19 cellular contexts compared by ENCODE assay signal in the genomic region with DNA sequence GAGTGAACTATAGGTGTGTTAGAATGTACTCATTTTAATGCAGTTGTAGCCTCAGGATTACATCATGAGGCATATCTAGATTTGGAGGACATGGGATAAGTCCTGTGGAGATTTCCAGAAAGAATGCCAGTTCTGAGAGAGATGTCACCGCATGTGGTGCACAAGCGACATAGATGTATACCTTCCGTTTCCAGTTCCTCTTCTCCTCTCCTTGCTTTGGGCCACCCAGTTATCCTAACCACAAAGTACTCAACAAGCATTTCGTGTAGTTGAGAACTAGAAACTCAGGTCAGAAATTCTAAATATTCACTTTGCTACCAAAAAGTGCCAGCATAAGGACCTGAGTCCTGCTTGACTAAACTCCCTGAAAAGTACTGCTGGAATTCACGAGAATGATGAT.
DNase-seq lines count a peak whose midpoint lies in the region; ATAC-seq and TF ChIP-seq lines count a peak whose summit lies in the region.
"Had no signal": no experiment of that assay in that cellular context is flagged by ENCODE, and none has a peak within 500 bp of the region (broad histone marks: within the 10 kb centered on the region; RNA-seq: fewer than 3 reads in every experiment).

No MANE protein-coding gene starts in this region.

- H3K36me3 ChIP-seq in subcutaneous abdominal adipose tissue (ENCODE audit: control insufficient read depth in 5 of 5, insufficient read depth in 5 of 5, low read length in 5 of 5) = peaks cover 4 to 30% (median 23%) of the 10 kb centered on the region in 5 donors

- H3K36me3 Mint-ChIP-seq in WTC11 = peaks cover 74% of the 10 kb centered on the region

- POLR2A ChIA-PET in WTC11 (lab: Charles Lee) = no interaction called here

- no peaks in the 10 kb centered on the region for H3K27me3 ChIP-seq in subcutaneous abdominal adipose tissue (ENCODE audit: control insufficient read depth in 5 of 5, insufficient read depth in 4 of 5, low read length in 5 of 5)
- H3K27me3 ChIP-seq: MG63 had no signal

- no peak overlapping the region for H3K4me3 ChIP-seq in subcutaneous abdominal adipose tissue (ENCODE audit: low read depth in 1 of 5, low read length in 5 of 5)
- H3K4me3 ChIP-seq: GM23248, MG63 had no signal

- H3K4me1 ChIP-seq in subcutaneous abdominal adipose tissue (ENCODE audit: control insufficient read depth in 5 of 5, insufficient read depth in 5 of 5, low read length in 5 of 5) = peaks cover 3 to 24% (median 18%) of the 10 kb centered on the region in 5 donors

- H3K27me3 Mint-ChIP-seq in WTC11 (ENCODE audit: low read depth) = no peaks in the 10 kb centered on the region

- H3K9me3 ChIP-seq in subcutaneous abdominal adipose tissue (ENCODE audit: control insufficient read depth in 5 of 5, low read length in 5 of 5) = no peaks in the 10 kb centered on the region
- H3K9me3 ChIP-seq: MG63 had no signal

- no peak for TF ChIP-seq CTCF in WTC11 (IDR thresholded peaks at IDR 0.05)

- H3K9ac ChIP-seq in subcutaneous abdominal adipose tissue (ENCODE audit: low read length in 5 of 5) = no peak overlapping the region
- H3K9ac ChIP-seq: GM23248 had no signal

- H3K4me1 Mint-ChIP-seq in WTC11 = no peaks in the 10 kb centered on the region

- H3K27ac ChIP-seq in subcutaneous abdominal adipose tissue (ENCODE audit: low read depth, low read length) = peak overlapping the region; percentile 28
- H3K27ac ChIP-seq: 22Rv1 had no signal

- DNase-seq in SIG-M5 treated with dmso at 0.1 percent for 504 hours (lab: John Stamatoyannopoulos, UW; ENCODE audit: unreplicated experiment) (peak; percentile 8), SIG-M5 (lab: John Stamatoyannopoulos, UW) (no peak), NOMO-1 (lab: John Stamatoyannopoulos, UW; ENCODE audit: unreplicated experiment in 2 of 2) (peak; percentile 21 to 71), WTC11 (ENCODE audit: low spot score) (no peak), NCI-H2227 (lab: John Stamatoyannopoulos, UW; ENCODE audit: unreplicated experiment) (no peak), SK-N-DZ (ENCODE audit: low spot score) (no peak), dedifferentiated amniotic fluid mesenchymal stem cell (ENCODE audit: extremely low spot score) (no peak)
- DNase-seq: GM23248, HCEC 1CT, Kasumi-1, MG63, NCI-H187, NCI-H345, NCI-H524 treated with DMSO at 0.1 percent for 48 hours, OCI-M1, RPMI8226, SHP77 treated with DMSO at 0.1 percent for 48 hours had no signal

- CTCF ChIA-PET in WTC11 (lab: Charles Lee) = interaction anchor here (0.5 kb wide), 1 partner anchor 41 kb away, joined by 3 read pairs; no protein-coding TSS in a partner anchor

- peak overlapping the region; percentile 3; the same call in 1 of the 2 replicates for H3K27ac Mint-ChIP-seq in WTC11

- H3K9me3 Mint-ChIP-seq in WTC11 = no peaks in the 10 kb centered on the region

- no peak for ATAC-seq in WTC11

- H3K4me3 Mint-ChIP-seq in WTC11 = no peak overlapping the region

TF ChIP-seq in WTC11, 78 proteins besides CTCF, POLR2A, EP300 and RAD21:
- TF ChIP-seq RORB (CRISPR knock-in tag; IDR thresholded peaks at IDR 0.05) (no peak), NR1H2 (CRISPR knock-in tag; IDR thresholded peaks at IDR 0.05) (no peak)

Comparison
In these comparisons a context has a peak if more than half of its experiments do, and no peak if none do; other contexts are left out.
1. DNase-seq: peak in SIG-M5 treated with dmso at 0.1 percent for 504 hours (single experiment) and NOMO-1 (2 of 2); none in SIG-M5 (single experiment), WTC11 (single experiment), NCI-H2227 (single experiment), SK-N-DZ (single experiment) and dedifferentiated amniotic fluid mesenchymal stem cell (single experiment).